10 cellular contexts compared by ENCODE assay signal in genomic region chr17:7538050-7538449, GRCh38. TPM values are rescaled to one million over a fixed set of nuclear protein-coding genes. Genes with fewer than 3 reads are reported as not detected.
"Had no signal": no experiment of that assay in that cellular context is flagged by ENCODE, and none has a peak within 500 bp of the region (broad histone marks: within the 10 kb centered on the region; RNA-seq: fewer than 3 reads in every experiment).

No MANE protein-coding gene starts in this region.

- H2AFZ ChIP-seq: GM23248 had no signal

- H3K4me3 ChIP-seq: GM23248, HAP-1 had no signal

- H3K9ac ChIP-seq: GM23248, KMS-11 had no signal

- H3K4me2 ChIP-seq: KMS-11 had no signal

- H3K36me3 ChIP-seq: HAP-1 had no signal

- DNase-seq: GM23248, GOT3, H7, HFFc6, IMR-90, KBM-7 had no signal

- H3K27ac ChIP-seq: GM23248, HL-60, KMS-11 had no signal

RNA-seq across cellular contexts. Expression of gene TNFSF13, which starts 20.5 kb away (rescaled TPM):
- total RNA-seq: GM23248, H4, IMR-90 had no signal
